Comparison of ENCODE assay signal across 8 cellular contexts in the genomic region with DNA sequence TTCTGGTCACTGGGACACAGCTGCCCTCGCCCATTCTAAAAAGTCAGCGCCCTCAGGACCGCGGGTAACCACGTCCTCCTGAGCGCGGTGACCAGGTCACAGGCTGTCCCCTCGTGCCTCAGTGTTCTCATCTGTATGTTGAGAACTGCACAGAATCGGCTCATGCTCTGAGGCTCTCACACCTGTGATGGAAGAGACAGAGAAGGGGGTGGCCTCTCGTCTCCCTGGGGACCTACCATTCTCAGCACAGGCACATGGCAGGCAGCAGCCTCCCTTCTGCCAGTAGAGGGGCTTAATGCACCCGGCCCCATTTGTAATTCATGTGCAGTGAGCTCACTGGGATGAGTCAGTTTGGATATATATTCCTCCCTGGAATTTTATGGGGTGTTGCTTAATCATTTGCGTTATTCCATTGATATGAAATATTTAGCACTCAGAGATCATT. TPM values are rescaled to one million over a fixed set of nuclear protein-coding genes. Genes with fewer than 3 reads are reported as not detected.
DNase-seq lines count a peak whose midpoint lies in the region; FAIRE-seq and TF ChIP-seq lines count a peak whose summit lies in the region.
"Not testable (repeated sequence)": the region's sequence is repeated elsewhere in the genome, so short reads cannot be mapped to it uniquely, and the experiment has no call there.

No MANE protein-coding gene starts in this region.

- peak overlapping the region; percentile 83 for H2AFZ ChIP-seq in endothelial cell of umbilical vein (ENCODE audit: low read depth, low read length)

- TF ChIP-seq CTCF in GM10248 (IDR thresholded peaks at IDR 0.05; ENCODE audit: control extremely low read depth, extremely low read depth, low read depth, missing control alignments); endothelial cell of umbilical vein (IDR thresholded peaks at IDR 0.05; ENCODE audit: extremely low read depth in 1 of 2, insufficient read depth in 1 of 2, low read depth in 1 of 2, low read length in 2 of 2): not testable (repeated sequence)

- H3K36me3 ChIP-seq in SJCRH30; endothelial cell of umbilical vein (ENCODE audit: control insufficient read depth in 2 of 2, extremely low read depth in 1 of 2, insufficient read depth in 2 of 2, low read length in 2 of 2); urinary bladder (ENCODE audit: insufficient read depth): not testable (repeated sequence)

- peak overlapping the region; percentile 99 for H3K4me3 ChIP-seq in SJCRH30
- peak overlapping the region; percentile 4 to 85 (median 62) for H3K4me3 ChIP-seq in endothelial cell of umbilical vein (replicated peaks in 1 of 3; ENCODE audit: insufficient read depth in 1 of 3, low read depth in 1 of 3, low read length in 3 of 3)
- H3K4me3 ChIP-seq in urinary bladder (ENCODE audit: low read depth, low read length) = peak overlapping the region; percentile 59

- dilution Hi-C loops in endothelial cell of umbilical vein (cut with MboI; ENCODE audit: extremely low pct_ligation_motif_present, low sequenced_read_pairs) = not testable (repeated sequence)

- peak overlapping the region; percentile 44 for H3K9ac ChIP-seq in endothelial cell of umbilical vein (replicated peaks; ENCODE audit: extremely low read depth, insufficient read depth, low read length)

- POLR2A ChIA-PET in GM10248 (lab: Yijun Ruan, JAX); endothelial cell of umbilical vein (lab: Charles Lee): not testable (repeated sequence)

- intact Hi-C loops in endothelial cell of umbilical vein (cut with micrococcal nuclease) = loop anchor here (5.0 to 10.0 kb wide), 4 partner anchors 150 to 558 kb away; a partner anchor contains a TSS

- H3K4me1 ChIP-seq in SJCRH30 = peaks cover 28% of the 10 kb centered on the region
- not testable (repeated sequence) for H3K4me1 ChIP-seq in endothelial cell of umbilical vein (ENCODE audit: control insufficient read depth, extremely low read depth, insufficient read depth, low read length); urinary bladder (ENCODE audit: insufficient read depth)

- H3K79me2 ChIP-seq in endothelial cell of umbilical vein (ENCODE audit: control insufficient read depth, insufficient read depth, low read length) = not testable (repeated sequence)

- not testable (repeated sequence) for H4K20me1 ChIP-seq in endothelial cell of umbilical vein (replicated peaks; ENCODE audit: control insufficient read depth, extremely low read depth, insufficient read depth, low read length)

- CTCF ChIA-PET in GM10248 (lab: Yijun Ruan, JAX) = not testable (repeated sequence)
- CTCF ChIA-PET in endothelial cell of umbilical vein (lab: Charles Lee) = interaction anchor here (0.6 to 1.0 kb wide), 2 partner anchors 12 to 13 kb away, joined by 3 to 4 read pairs; no protein-coding TSS in a partner anchor

- H3K4me2 ChIP-seq in endothelial cell of umbilical vein (ENCODE audit: insufficient read depth, low read length) = peak overlapping the region; percentile 28

- WGBS in urinary bladder = 2% methylated on average over 12 of the region's 12 CpGs

- H3K9me1 ChIP-seq in endothelial cell of umbilical vein (replicated peaks; ENCODE audit: control insufficient read depth, extremely low read depth, insufficient read depth, low read length) = not testable (repeated sequence)

- not testable (repeated sequence) for TF ChIP-seq POLR2A in endothelial cell of umbilical vein (IDR thresholded peaks at IDR 0.05; ENCODE audit: low read depth, low read length)

- peak overlapping the region; percentile 87 for H3K27ac ChIP-seq in SJCRH30
- peak overlapping the region; percentile 54 for H3K27ac ChIP-seq in endothelial cell of umbilical vein (ENCODE audit: insufficient read depth, low read depth, low read length)
- H3K27ac ChIP-seq in urinary bladder (ENCODE audit: low read depth) = not testable (repeated sequence)

- not testable (repeated sequence) for H3K9me3 ChIP-seq in SJCRH30 (replicated peaks); endothelial cell of umbilical vein (replicated peaks; ENCODE audit: control insufficient read depth, insufficient read depth, low read length)

- H3K27me3 ChIP-seq in SJCRH30; endothelial cell of umbilical vein (ENCODE audit: control insufficient read depth in 2 of 2, insufficient read depth in 2 of 2, low read length in 2 of 2): not testable (repeated sequence)

- peak; percentile 17 for DNase-seq in GM10248 (ENCODE audit: extremely low spot score)
- DNase-seq in NCI-H1092 (lab: John Stamatoyannopoulos, UW) = peak; percentile 31
- DNase-seq in SJCRH30 = peak; percentile 77 to 81
- peak; percentile 30 for DNase-seq in activated naive CD4-positive, alpha-beta T cell treated with anti-CD3 and anti-CD28 coated beads, Interleukin-2, amount 50 U/mL, for 16 hours
- peak; percentile 27 for DNase-seq in endothelial cell of umbilical vein (ENCODE audit: low read depth, low spot score)
- peak; percentile 53 for DNase-seq in left kidney (ENCODE audit: low read depth, low spot score)
- DNase-seq in putamen (ENCODE audit: low spot score) = peak; percentile 59

- BruUV-seq in endothelial cell of umbilical vein (replicated peaks; lab: Mats Ljungman, UMichigan) = TSS peak; percentile 59

- FAIRE-seq in endothelial cell of umbilical vein (lab: Jason Lieb, UNC) = not testable (repeated sequence)

TF ChIP-seq in endothelial cell of umbilical vein, 7 proteins besides CTCF, POLR2A, EP300 and RAD21:
- TF ChIP-seq FOS (IDR thresholded peaks at IDR 0.05; ENCODE audit: borderline replicate concordance, insufficient read depth, low read length) = peak; percentile 5

RNA-seq across cellular contexts. Expression of a gene that starts 51.9 kb away (rescaled TPM):
- not detected in 2 replicates for total RNA-seq in SJCRH30 (2014; rRNA removed; shearing (Covaris generic))
- total RNA-seq in endothelial cell of umbilical vein (not detected in 2 replicates), urinary bladder (0.26 TPM)
- polyA plus RNA-seq in endothelial cell of umbilical vein (not detected in 2 replicates), urinary bladder (0.16 TPM)
- not detected in 2 replicates for polyA plus RNA-seq in endothelial cell of umbilical vein (2011; cell fraction: cytosol; rRNA removed)
- polyA plus RNA-seq in endothelial cell of umbilical vein (2011; cell fraction: nucleus; rRNA removed) = not detected in 2 replicates
- not detected in 2 replicates for polyA plus RNA-seq in endothelial cell of umbilical vein (2012)
- not detected in 2 replicates for polyA minus RNA-seq in endothelial cell of umbilical vein
- polyA minus RNA-seq in endothelial cell of umbilical vein (2011; cell fraction: cytosol; rRNA and poly(A)+ RNA removed) = not detected
- not detected in 2 replicates for polyA minus RNA-seq in endothelial cell of umbilical vein (2011; cell fraction: nucleus; rRNA and poly(A)+ RNA removed)

Comparison
In these comparisons a context has a peak if more than half of its experiments do, and no peak if none do; other contexts are left out.
1. DNase-seq: peak in every context shown above with its lines; median percentile 79 in SJCRH30; 59 in putamen; 53 in left kidney; 31 in NCI-H1092; 30 in activated naive CD4-positive, alpha-beta T cell treated with anti-CD3 and anti-CD28 coated beads, Interleukin-2, amount 50 U/mL, for 16 hours; 27 in endothelial cell of umbilical vein; 17 in GM10248.